Comparison of ENCODE assay signal across 12 cellular contexts in genomic region chr4:108049406-108049805, GRCh38. TPM values are rescaled to one million over a fixed set of nuclear protein-coding genes. Genes with fewer than 3 reads are reported as not detected.
DNase-seq lines count a peak whose midpoint lies in the region; ATAC-seq lines count a peak whose summit lies in the region.
"Had no signal": no experiment of that assay in that cellular context is flagged by ENCODE, and none has a peak within 500 bp of the region (broad histone marks: within the 10 kb centered on the region; RNA-seq: fewer than 3 reads in every experiment).

No MANE protein-coding gene starts in this region.

- H3K9me3 Mint-ChIP-seq in activated T-cell treated with anti-CD3 and anti-CD28 coated beads, Interleukin-2, amount 50 U/mL, for 4 hours, result no peaks in the 10 kb centered on the region
- H3K9me3 Mint-ChIP-seq in immature natural killer cell, result no peaks in the 10 kb centered on the region

- H3K27ac Mint-ChIP-seq in immature natural killer cell, result peak overlapping the region in 1 of 6 donors; percentile 28

- H3K27me3 Mint-ChIP-seq in activated T-cell treated with anti-CD3 and anti-CD28 coated beads, Interleukin-2, amount 50 U/mL, for 4 hours (ENCODE audit: low read depth), result no peaks in the 10 kb centered on the region
- H3K27me3 Mint-ChIP-seq in immature natural killer cell (ENCODE audit: low read depth in 3 of 3), result no peaks in the 10 kb centered on the region

- peaks cover 35% of the 10 kb centered on the region for H3K36me3 Mint-ChIP-seq in activated T-cell treated with anti-CD3 and anti-CD28 coated beads, Interleukin-2, amount 50 U/mL, for 4 hours (ENCODE audit: insufficient read depth)
- H3K36me3 Mint-ChIP-seq in immature natural killer cell, result no peaks in the 10 kb centered on the region

- peak; percentile 40 for DNase-seq in stimulated activated CD4-positive, alpha-beta T cell treated with anti-CD3 and anti-CD28 coated beads, Interleukin-1b, Interleukin-23, amount 100 ng/mL, for 48 hours
- no peak for DNase-seq in stimulated activated CD4-positive, alpha-beta T cell treated with anti-CD3 and anti-CD28 coated beads, Interleukin-2, amount 100 ng/mL, for 48 hours
- DNase-seq in activated T-cell treated with anti-CD3 and anti-CD28 coated beads, Interleukin-2, amount 50 U/mL, for 4 hours, result no peak
- DNase-seq in immature natural killer cell (no peak), activated gamma-delta T cell treated with Interleukin-2 at 50 U/mL for 16 hours (no peak)
- DNase-seq: NCI-H226, nucleus accumbens, PC-3, transverse colon had no signal

- H3K4me1 Mint-ChIP-seq in activated T-cell treated with anti-CD3 and anti-CD28 coated beads, Interleukin-2, amount 50 U/mL, for 4 hours (ENCODE audit: low read depth), result peaks cover 76% of the 10 kb centered on the region
- H3K4me1 Mint-ChIP-seq in immature natural killer cell, result peaks cover 2 to 4% of the 10 kb centered on the region in 2 donors

- H3K4me3 Mint-ChIP-seq in activated T-cell treated with anti-CD3 and anti-CD28 coated beads, Interleukin-2, amount 50 U/mL, for 4 hours, result peak overlapping the region; percentile 85
- H3K4me3 Mint-ChIP-seq in immature natural killer cell, result peak overlapping the region; percentile 43 to 62 (median 52)

- peak; percentile 16 to 36 for ATAC-seq in activated T-cell treated with anti-CD3 and anti-CD28 coated beads, Interleukin-2, amount 50 U/mL, for 4 hours
- ATAC-seq in HG02610 (IDR thresholded peaks at IDR 0.05; ENCODE audit: unreplicated experiment) (no peak), GM18907 (IDR thresholded peaks at IDR 0.05; ENCODE audit: unreplicated experiment) (no peak), GM19467 (IDR thresholded peaks at IDR 0.05; ENCODE audit: unreplicated experiment) (no peak)
- ATAC-seq: PC-3 had no signal

RNA-seq across cellular contexts. Expression of gene HADH, which starts 59.7 kb away (rescaled TPM):
- total RNA-seq in activated T-cell treated with anti-CD3 and anti-CD28 coated beads, Interleukin-2, amount 50 U/mL, for 4 hours, result 10 to 100 TPM; 21.1 to 26.4 (median 22.5) TPM
- 10 to 100 TPM; 33.0 to 42.8 (median 38.1) TPM for polyA plus RNA-seq in immature natural killer cell

Comparison
In these comparisons a context has a peak if more than half of its experiments do, and no peak if none do; other contexts are left out.
1. ATAC-seq: peak in activated T-cell treated with anti-CD3 and anti-CD28 coated beads, Interleukin-2, amount 50 U/mL, for 4 hours (2 of 2); none in HG02610 (single experiment), GM18907 (single experiment) and GM19467 (single experiment).